Comparison of ENCODE assay signal across 29 cellular contexts in genomic region chr5:77733130-77733529, GRCh38.
"Had no signal": no experiment of that assay in that cellular context is flagged by ENCODE, and none has a peak within 500 bp of the region (broad histone marks: within the 10 kb centered on the region; RNA-seq: fewer than 3 reads in every experiment).

No MANE protein-coding gene starts in this region.

- H3K9me3 ChIP-seq: neutrophil, ovary, right atrium auricular region, right lobe of liver, tibial artery, upper lobe of right lung had no signal

- H3K27me3 ChIP-seq: neural progenitor cell, neutrophil, ovary, right atrium auricular region, right lobe of liver, stomach, suprapubic skin, tibial artery, upper lobe of right lung had no signal

- H3K9ac ChIP-seq: neural progenitor cell had no signal

- H3K4me3 ChIP-seq: left ventricle myocardium inferior, lung, neural progenitor cell, ovary, right atrium auricular region, right lobe of liver, smooth muscle cell, stomach, suprapubic skin, thoracic aorta, tibial artery, upper lobe of right lung had no signal

- H3K36me3 Mint-ChIP-seq: natural killer cell had no signal

- H3K27ac Mint-ChIP-seq: mesothelial cell of epicardium; nephron progenitor cell; neural progenitor cell; progenitor cell of endocrine pancreas; stimulated activated memory B cell treated with anti-CD40 and anti-IgM and Interleukin-4, amounts not matched to agents 10 μg/mL and 1 μg/mL and 100 μg/mL, for 72 hours had no signal

- H3K4me3 Mint-ChIP-seq: mesothelial cell of epicardium; naive B cell; natural killer cell; nephron progenitor cell; neural progenitor cell; stimulated activated memory B cell treated with anti-CD40 and anti-IgM and Interleukin-4, amounts not matched to agents 10 μg/mL and 1 μg/mL and 100 μg/mL, for 72 hours had no signal

- H3K4me1 ChIP-seq: neural progenitor cell, right lobe of liver, suprapubic skin, upper lobe of right lung had no signal

- H2AFZ ChIP-seq: neural progenitor cell had no signal

- H3K27me3 Mint-ChIP-seq: naive B cell; progenitor cell of endocrine pancreas; stimulated activated memory B cell treated with anti-CD40 and anti-IgM and Interleukin-4, amounts not matched to agents 10 μg/mL and 1 μg/mL and 100 μg/mL, for 72 hours had no signal

- ATAC-seq: natural killer cell; right lobe of liver; stimulated activated memory B cell treated with anti-CD40 and anti-IgM and Interleukin-4, amounts not matched to agents 10 μg/mL and 1 μg/mL and 100 μg/mL, for 72 hours; stimulated activated naive CD8-positive, alpha-beta T cell treated with anti-CD3 and anti-CD28 coated beads, Interleukin-15, Interleukin-2, amounts not matched to agents 100 U/mL and 50 U/mL, for 24 hours; upper lobe of right lung had no signal

- H3K9me3 Mint-ChIP-seq: natural killer cell had no signal

- H3K36me3 ChIP-seq: left ventricle myocardium inferior, neural progenitor cell, neutrophil, ovary, right atrium auricular region, right lobe of liver, suprapubic skin, thoracic aorta, tibial artery, upper lobe of right lung had no signal

- H3K4me2 ChIP-seq: neural progenitor cell, smooth muscle cell had no signal

- H3K4me1 Mint-ChIP-seq: mesothelial cell of epicardium, nephron progenitor cell, neural progenitor cell had no signal

- H3K27ac ChIP-seq: left ventricle myocardium inferior, neural progenitor cell, neutrophil, ovary, right atrium auricular region, right lobe of liver, stomach, suprapubic skin, thoracic aorta, tibial artery, upper lobe of right lung had no signal

- DNase-seq: hypothalamus; islet precursor cell; left ventricle myocardium inferior; mesendoderm; naive B cell; natural killer cell; nephron progenitor cell; occipital lobe; ovary; right lobe of liver; stimulated activated CD4-positive, alpha-beta T cell treated with anti-CD3 and anti-CD28 coated beads, Interleukin-1b, Interleukin-23, amount 100 ng/mL, for 48 hours; stimulated activated CD4-positive, alpha-beta T cell treated with anti-CD3 and anti-CD28 coated beads, Interleukin-2, amount 100 ng/mL, for 48 hours; stimulated activated CD4-positive, alpha-beta T cell treated with anti-CD3 and anti-CD28 coated beads, Interleukin-4, amount 100 ng/mL, for 4 hours; stimulated activated CD8-positive, alpha-beta memory T cell treated with anti-CD3 and anti-CD28 coated beads, Interleukin-4, amount 100 ng/mL, for 48 hours; stimulated activated naive CD8-positive, alpha-beta T cell treated with anti-CD3 and anti-CD28 coated beads, Interleukin-15, Interleukin-2, amounts not matched to agents 100 U/mL and 50 U/mL, for 24 hours; stomach; tibial artery; trophoblast cell; upper lobe of right lung had no signal
